In the genomic region with DNA sequence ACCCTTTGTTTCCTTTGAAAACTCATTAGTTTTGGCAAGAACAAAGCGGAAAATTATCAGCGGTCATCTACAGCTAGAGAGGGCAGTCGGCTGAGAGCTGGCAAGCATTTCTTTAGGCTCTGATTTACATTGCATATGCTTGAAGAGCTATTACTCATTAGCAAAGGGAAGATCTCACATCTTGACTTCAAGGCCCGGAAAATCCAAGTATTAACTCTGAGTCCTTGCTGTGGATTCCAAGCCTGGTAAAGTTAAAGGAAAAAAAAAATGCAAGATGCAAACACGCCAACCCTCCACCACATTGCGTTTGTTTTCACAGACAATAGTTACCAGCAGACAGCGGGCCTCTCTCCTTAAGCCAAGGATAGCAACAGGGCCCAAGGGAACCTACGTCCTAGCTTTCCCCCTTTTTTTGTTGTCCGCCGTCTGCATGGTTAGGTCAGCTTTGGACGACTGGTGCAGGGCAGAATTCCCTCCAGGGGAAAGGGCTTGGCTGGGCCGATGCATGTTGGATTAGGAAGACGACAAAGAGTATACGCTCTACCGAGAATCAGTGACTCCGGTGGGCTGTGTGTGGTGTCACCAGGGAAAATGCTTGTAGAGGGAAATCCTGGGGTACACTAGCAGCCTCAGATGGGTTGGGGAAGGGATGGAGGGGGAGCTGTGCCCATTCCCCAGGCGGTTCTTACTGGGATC, we compare ENCODE assay signal across 11 cellular contexts. TPM values are rescaled to one million over a fixed set of nuclear protein-coding genes. Genes with fewer than 3 reads are reported as not detected.
DNase-seq lines count a peak whose midpoint lies in the region; ATAC-seq, FAIRE-seq and TF ChIP-seq lines count a peak whose summit lies in the region.
"Had no signal": no experiment of that assay in that cellular context is flagged by ENCODE, and none has a peak within 500 bp of the region (broad histone marks: within the 10 kb centered on the region; RNA-seq: fewer than 3 reads in every experiment).

No MANE protein-coding gene starts in this region.

- H3K27me3 ChIP-seq in ascending aorta (no peaks in the 10 kb centered on the region), aorta (ENCODE audit: control insufficient read depth in 1 of 2, insufficient read depth in 2 of 2, low read length in 1 of 2) (no peaks in the 10 kb centered on the region), small intestine (ENCODE audit: control insufficient read depth in 2 of 2, insufficient read depth in 2 of 2, low read length in 2 of 2) (no peaks in the 10 kb centered on the region)

- no peak for FAIRE-seq in small intestine (lab: Jason Lieb, UNC)

- peaks cover 3 to 12% of the 10 kb centered on the region in 2 donors for H3K4me1 ChIP-seq in ascending aorta
- no peaks in the 10 kb centered on the region for H3K4me1 ChIP-seq in aorta (ENCODE audit: control insufficient read depth in 1 of 2, insufficient read depth in 2 of 2, low read length in 2 of 2)
- no peaks in the 10 kb centered on the region for H3K4me1 ChIP-seq in small intestine (ENCODE audit: control insufficient read depth in 2 of 2, insufficient read depth in 1 of 2, low read depth in 1 of 2, low read length in 1 of 2)

- H3K27ac Mint-ChIP-seq in stimulated activated naive CD8-positive, alpha-beta T cell treated with anti-CD3 and anti-CD28 coated beads, Interleukin-15, Interleukin-2, amounts not matched to agents 100 ng/mL and 50 ng/mL, for 24 hours: peak overlapping the region; percentile 22

- ATAC-seq in stimulated activated naive CD8-positive, alpha-beta T cell treated with anti-CD3 and anti-CD28 coated beads, Interleukin-15, Interleukin-2, amounts not matched to agents 100 U/mL and 50 U/mL, for 24 hours: no peak
- peak; percentile 13 for ATAC-seq in aorta (ENCODE audit: low FRiP score)
- no peak for ATAC-seq in GM19023 (IDR thresholded peaks at IDR 0.05; ENCODE audit: unreplicated experiment)

- DNase-seq in stimulated activated naive CD8-positive, alpha-beta T cell treated with anti-CD3 and anti-CD28 coated beads, Interleukin-15, Interleukin-2, amounts not matched to agents 100 U/mL and 50 U/mL, for 24 hours: no peak
- DNase-seq in ascending aorta (ENCODE audit: low spot score in 2 of 2) (no peak), lung microvascular endothelial cell (ENCODE audit: low read depth in 2 of 2) (peak; percentile 43 to 60), aorta (no peak), caudate nucleus (lab: John Stamatoyannopoulos, UW) (no peak), small intestine (no peak)
- DNase-seq: amniotic stem cell, NCI-H69, T1000 had no signal

- H3K9me3 Mint-ChIP-seq in stimulated activated naive CD8-positive, alpha-beta T cell treated with anti-CD3 and anti-CD28 coated beads, Interleukin-15, Interleukin-2, amounts not matched to agents 100 ng/mL and 50 ng/mL, for 24 hours: no peaks in the 10 kb centered on the region

- H3K27me3 Mint-ChIP-seq in stimulated activated naive CD8-positive, alpha-beta T cell treated with anti-CD3 and anti-CD28 coated beads, Interleukin-15, Interleukin-2, amounts not matched to agents 100 ng/mL and 50 ng/mL, for 24 hours: peaks cover 4% of the 10 kb centered on the region

- H3K36me3 Mint-ChIP-seq in stimulated activated naive CD8-positive, alpha-beta T cell treated with anti-CD3 and anti-CD28 coated beads, Interleukin-15, Interleukin-2, amounts not matched to agents 100 ng/mL and 50 ng/mL, for 24 hours (ENCODE audit: low read depth): no peaks in the 10 kb centered on the region

- peaks cover 0 to 10% of the 10 kb centered on the region in 2 donors for H3K36me3 ChIP-seq in ascending aorta
- peaks cover 0 to 2% of the 10 kb centered on the region in 2 donors for H3K36me3 ChIP-seq in aorta (ENCODE audit: control insufficient read depth in 1 of 2, insufficient read depth in 2 of 2, low read length in 1 of 2)
- no peaks in the 10 kb centered on the region for H3K36me3 ChIP-seq in small intestine (ENCODE audit: control insufficient read depth in 2 of 2, insufficient read depth in 2 of 2, low read length in 2 of 2)

- H3K4me3 ChIP-seq in ascending aorta (no peak overlapping the region), aorta (ENCODE audit: low read length in 2 of 2) (no peak overlapping the region), small intestine (ENCODE audit: low read depth in 1 of 2, low read length in 2 of 2) (no peak overlapping the region)

- H3K9me3 ChIP-seq in ascending aorta (no peaks in the 10 kb centered on the region), aorta (ENCODE audit: control insufficient read depth, low read length) (no peaks in the 10 kb centered on the region), small intestine (ENCODE audit: control insufficient read depth, low read depth) (no peaks in the 10 kb centered on the region)

- H3K4me3 Mint-ChIP-seq in stimulated activated naive CD8-positive, alpha-beta T cell treated with anti-CD3 and anti-CD28 coated beads, Interleukin-15, Interleukin-2, amounts not matched to agents 100 ng/mL and 50 ng/mL, for 24 hours: peak overlapping the region; percentile 18

- 44 to 52% methylated on average over 17 of the region's 17 CpGs for WGBS in aorta, 2 donors
- 81 to 95% (median 93%) methylated on average over 17 of the region's 17 CpGs for WGBS in small intestine, 3 donors

- no peak for TF ChIP-seq CTCF in ascending aorta (IDR thresholded peaks at IDR 0.05)

- H3K27ac ChIP-seq in ascending aorta (peak overlapping the region; percentile 4 to 16), aorta (ENCODE audit: low read depth in 1 of 2, low read length in 2 of 2) (no peak overlapping the region), caudate nucleus (ENCODE audit: low read depth, low read length) (no peak overlapping the region), small intestine (ENCODE audit: low read depth in 1 of 2, low read length in 1 of 2) (no peak overlapping the region)

- intact Hi-C loops in ascending aorta (cut with DNase I) (no loop called here), aorta (cut with DNase I) (no loop called here)

- H3K4me1 Mint-ChIP-seq in stimulated activated naive CD8-positive, alpha-beta T cell treated with anti-CD3 and anti-CD28 coated beads, Interleukin-15, Interleukin-2, amounts not matched to agents 100 ng/mL and 50 ng/mL, for 24 hours (ENCODE audit: low read depth): peaks cover 8% of the 10 kb centered on the region

RNA-seq across cellular contexts. Expression of gene TESMIN, which starts 1.7 kb away (rescaled TPM):
- total RNA-seq in ascending aorta: not detected
- 0.79 and 1.7 TPM in 2 replicates for total RNA-seq in lung microvascular endothelial cell
- total RNA-seq in aorta: 1 to 10 TPM in 1 of 2 donors, under 1 TPM in 1; 0.42 to 1.5 TPM
- polyA plus RNA-seq in aorta: under 1 TPM in 1 of 2 donors, not detected in 1; 0.10 TPM
- polyA plus RNA-seq in small intestine: 1 to 10 TPM; 1.1 to 5.5 (median 3.4) TPM

Comparison
In these comparisons a context has a peak if more than half of its experiments do, and no peak if none do; other contexts are left out.
1. DNase-seq: peak in lung microvascular endothelial cell (2 of 2); none in stimulated activated naive CD8-positive, alpha-beta T cell treated with anti-CD3 and anti-CD28 coated beads, Interleukin-15, Interleukin-2, amounts not matched to agents 100 U/mL and 50 U/mL, for 24 hours (single experiment), ascending aorta (0 of 2), aorta (0 of 2), caudate nucleus (0 of 61) and small intestine (single experiment).
2. H3K27ac ChIP-seq: peak in ascending aorta (2 of 2); none in aorta (0 of 2), caudate nucleus (single experiment) and small intestine (0 of 2).